Comparison of ENCODE assay signal across 11 cellular contexts in the genomic region with DNA sequence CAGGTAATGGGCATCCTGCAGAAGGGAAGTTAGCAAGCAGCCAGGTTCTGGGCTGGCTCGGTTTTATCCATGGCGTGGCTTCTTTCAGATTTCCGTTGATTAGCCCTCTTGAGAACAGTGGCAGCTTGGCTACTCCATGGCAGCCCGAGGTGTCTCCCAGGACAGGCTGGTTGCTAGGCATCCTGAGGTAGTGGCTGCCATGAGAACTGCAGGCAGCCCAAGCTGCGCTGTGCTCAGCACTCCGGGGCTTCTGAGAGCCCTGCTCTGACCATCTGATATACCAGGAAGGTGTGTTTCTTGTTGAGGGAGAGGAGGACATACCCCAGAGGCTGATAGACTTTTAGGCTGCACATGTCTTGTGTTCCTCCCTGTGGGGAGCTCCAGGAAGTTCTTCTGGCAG.
"Had no signal": no experiment of that assay in that cellular context is flagged by ENCODE, and none has a peak within 500 bp of the region (broad histone marks: within the 10 kb centered on the region; RNA-seq: fewer than 3 reads in every experiment).

No MANE protein-coding gene starts in this region.

- H3K4me1 ChIP-seq: parathyroid adenoma had no signal

- H3K36me3 Mint-ChIP-seq: activated naive CD8-positive, alpha-beta T cell treated with anti-CD3 and anti-CD28 coated beads for 36 hours; stimulated activated memory B cell treated with anti-CD40 and anti-IgM and Interleukin-4, amounts not matched to agents 10 μg/mL and 1 μg/mL and 100 μg/mL, for 72 hours had no signal

- H3K4me1 Mint-ChIP-seq: activated CD4-positive, alpha-beta T cell treated with anti-CD3 and anti-CD28 coated beads, Interleukin-2, amount 10 ng/mL, durations not matched to agents 24 days and 14 days; activated naive CD8-positive, alpha-beta T cell treated with anti-CD3 and anti-CD28 coated beads for 36 hours; stimulated activated memory B cell treated with anti-CD40 and anti-IgM and Interleukin-4, amounts not matched to agents 10 μg/mL and 1 μg/mL and 100 μg/mL, for 72 hours had no signal

- H3K27me3 Mint-ChIP-seq: activated CD4-positive, alpha-beta T cell treated with anti-CD3 and anti-CD28 coated beads, Interleukin-2, amount 10 ng/mL, durations not matched to agents 24 days and 14 days; activated naive CD8-positive, alpha-beta T cell treated with anti-CD3 and anti-CD28 coated beads for 36 hours; stimulated activated memory B cell treated with anti-CD40 and anti-IgM and Interleukin-4, amounts not matched to agents 10 μg/mL and 1 μg/mL and 100 μg/mL, for 72 hours had no signal

- H3K4me3 ChIP-seq: body of pancreas had no signal

- DNase-seq: activated CD4-positive, alpha-beta T cell treated with anti-CD3 and anti-CD28 coated beads, Interleukin-2, amount 10 ng/mL, durations not matched to agents 24 days and 14 days; activated CD4-positive, CD25-positive, alpha-beta regulatory T cell; activated CD8-positive, alpha-beta memory T cell treated with anti-CD3 and anti-CD28 coated beads, Interleukin-2, amount 50 U/mL, for 48 hours; activated gamma-delta T cell treated with Interleukin-2 at 50 U/mL for 16 hours; activated naive CD8-positive, alpha-beta T cell treated with anti-CD3 and anti-CD28 coated beads for 36 hours; caudate nucleus had no signal

- H3K9me3 Mint-ChIP-seq: activated CD4-positive, alpha-beta T cell treated with anti-CD3 and anti-CD28 coated beads, Interleukin-2, amount 10 ng/mL, durations not matched to agents 24 days and 14 days; activated naive CD8-positive, alpha-beta T cell treated with anti-CD3 and anti-CD28 coated beads for 36 hours; stimulated activated memory B cell treated with anti-CD40 and anti-IgM and Interleukin-4, amounts not matched to agents 10 μg/mL and 1 μg/mL and 100 μg/mL, for 72 hours had no signal

- H3K4me3 Mint-ChIP-seq: activated CD4-positive, alpha-beta T cell treated with anti-CD3 and anti-CD28 coated beads, Interleukin-2, amount 10 ng/mL, durations not matched to agents 24 days and 14 days; activated naive CD8-positive, alpha-beta T cell treated with anti-CD3 and anti-CD28 coated beads for 36 hours; stimulated activated memory B cell treated with anti-CD40 and anti-IgM and Interleukin-4, amounts not matched to agents 10 μg/mL and 1 μg/mL and 100 μg/mL, for 72 hours had no signal

- ATAC-seq: esophagus mucosa; left lobe of liver; stimulated activated memory B cell treated with anti-CD40 and anti-IgM and Interleukin-4, amounts not matched to agents 10 μg/mL and 1 μg/mL and 100 μg/mL, for 72 hours had no signal

- H3K27ac Mint-ChIP-seq: activated CD4-positive, alpha-beta T cell treated with anti-CD3 and anti-CD28 coated beads, Interleukin-2, amount 10 ng/mL, durations not matched to agents 24 days and 14 days; activated naive CD8-positive, alpha-beta T cell treated with anti-CD3 and anti-CD28 coated beads for 36 hours; stimulated activated memory B cell treated with anti-CD40 and anti-IgM and Interleukin-4, amounts not matched to agents 10 μg/mL and 1 μg/mL and 100 μg/mL, for 72 hours had no signal

- H3K27me3 ChIP-seq: body of pancreas had no signal

- H3K9me3 ChIP-seq: body of pancreas had no signal
